In genomic region chr15:68818088-68818670, GRCh38 we compare ENCODE assay signal across 8 cellular contexts. TPM values are rescaled to one million over a fixed set of nuclear protein-coding genes. Genes with fewer than 3 reads are reported as not detected.
DNase-seq lines count a peak whose midpoint lies in the region; ATAC-seq and TF ChIP-seq lines count a peak whose summit lies in the region.

No MANE protein-coding gene starts in this region.

- peak overlapping the region; percentile 98 for H3K27ac ChIP-seq in HUES6 (ENCODE audit: low read depth, low read length)
- H3K27ac ChIP-seq in foreskin keratinocyte: peak overlapping the region; percentile 97
- peak overlapping the region; percentile 98 to 99 for H3K27ac ChIP-seq in testis

- H3K36me3 ChIP-seq in HUES6 (ENCODE audit: control insufficient read depth, insufficient read depth, low read length) (peaks cover 6% of the 10 kb centered on the region), neuron (ENCODE audit: insufficient read depth, low read length) (peaks cover 3% of the 10 kb centered on the region), testis (ENCODE audit: low read depth, missing control alignments) (no peaks in the 10 kb centered on the region)

- intact Hi-C loops in testis (cut with DNase I; ENCODE audit: low total_unique reads): no loop called here

- TF ChIP-seq CTCF in foreskin keratinocyte (conservative IDR thresholded peaks at IDR 0.05) (no peak), testis (IDR thresholded peaks at IDR 0.05) (no peak)

- H3K4me3 ChIP-seq in HUES6 (ENCODE audit: low read depth, low read length) (peak overlapping the region; percentile 89), neuron (ENCODE audit: low read length) (peak overlapping the region; percentile 69), testis (peak overlapping the region; percentile 75 to 90)

- peak overlapping the region; percentile 92 for H3K9ac ChIP-seq in HUES6 (ENCODE audit: low read length)

- DNase-seq in DMS114 treated with DMSO at 0.1 percent for 48 hours (lab: John Stamatoyannopoulos, UW; ENCODE audit: unreplicated experiment) (peak; percentile 64), RPMI8226 (peak; percentile 83), foreskin keratinocyte (no peak), testis (peak; percentile 77), T1000 (lab: John Stamatoyannopoulos, UW) (no peak)
- peak; percentile 47 for DNase-seq in activated gamma-delta T cell treated with anti-CD3 and anti-CD28 coated beads, Interleukin-2, amount 50 U/mL, for 16 hours (ENCODE audit: low read depth)

- H3K4me1 ChIP-seq in HUES6 (ENCODE audit: control insufficient read depth, insufficient read depth, low read length) (peaks cover 44% of the 10 kb centered on the region), foreskin keratinocyte (peaks cover 5% of the 10 kb centered on the region), neuron (ENCODE audit: insufficient read depth, low read length) (peaks cover 36% of the 10 kb centered on the region), testis (peaks cover 7% of the 10 kb centered on the region)

- 0 to 1% methylated on average over 7 to 54 of the region's 59 CpGs for WGBS in testis, 2 donors

- no peak for TF ChIP-seq POLR2A in testis (IDR thresholded peaks at IDR 0.05)

- H2AFZ ChIP-seq in neuron (ENCODE audit: low read depth, low read length): peak overlapping the region; percentile 22

- ATAC-seq in foreskin keratinocyte: peak; percentile 11

- H3K9me3 ChIP-seq in HUES6 (ENCODE audit: control insufficient read depth, insufficient read depth, low read depth, low read length) (no peaks in the 10 kb centered on the region), neuron (ENCODE audit: low read length) (no peaks in the 10 kb centered on the region), testis (no peaks in the 10 kb centered on the region)

- H3K27me3 ChIP-seq in HUES6 (ENCODE audit: control insufficient read depth, insufficient read depth, low read length) (peaks cover 18% of the 10 kb centered on the region), foreskin keratinocyte (no peaks in the 10 kb centered on the region), neuron (ENCODE audit: insufficient read depth, low read length) (no peaks in the 10 kb centered on the region), testis (no peaks in the 10 kb centered on the region)

RNA-seq across cellular contexts. Expression of gene ANP32A, which starts 2.5 kb away (rescaled TPM):
- total RNA-seq in foreskin keratinocyte (104 and 145 TPM in 2 replicates), testis (10 to 100 TPM; 32.9 to 41.3 TPM)
- polyA plus RNA-seq in foreskin keratinocyte (150 and 179 TPM in 2 replicates), testis (ENCODE audit: insufficient read depth, low read depth, low replicate concordance) (49.5 TPM)

Comparison
In these comparisons a context has a peak if more than half of its experiments do, and no peak if none do; other contexts are left out.
1. DNase-seq: peak in DMS114 treated with DMSO at 0.1 percent for 48 hours (single experiment), RPMI8226 (single experiment), activated gamma-delta T cell treated with anti-CD3 and anti-CD28 coated beads, Interleukin-2, amount 50 U/mL, for 16 hours (single experiment) and testis (single experiment); none in foreskin keratinocyte (0 of 2) and T1000 (single experiment).
2. Peak in every context shown above with its lines, with median percentiles within 50 percentile points of each other: H3K27ac ChIP-seq and H3K4me3 ChIP-seq.